Comparison of ENCODE assay signal across 17 cellular contexts in genomic region chr5:6279607-6280006, GRCh38.
DNase-seq lines count a peak whose midpoint lies in the region; FAIRE-seq lines count a peak whose summit lies in the region.
"Had no signal": no experiment of that assay in that cellular context is flagged by ENCODE, and none has a peak within 500 bp of the region (broad histone marks: within the 10 kb centered on the region; RNA-seq: fewer than 3 reads in every experiment).

No MANE protein-coding gene starts in this region.

- H3K9me3 Mint-ChIP-seq in activated CD4-positive, alpha-beta T cell treated with anti-CD3 and anti-CD28 coated beads, Interleukin-2, amount 10 ng/mL, durations not matched to agents 24 days and 14 days = no peaks in the 10 kb centered on the region

- peak overlapping the region; percentile 21 for H3K27ac Mint-ChIP-seq in activated CD4-positive, alpha-beta T cell treated with anti-CD3 and anti-CD28 coated beads, Interleukin-2, amount 10 ng/mL, durations not matched to agents 24 days and 14 days

- no peak overlapping the region for H3K4me3 Mint-ChIP-seq in activated CD4-positive, alpha-beta T cell treated with anti-CD3 and anti-CD28 coated beads, Interleukin-2, amount 10 ng/mL, durations not matched to agents 24 days and 14 days

- no peaks in the 10 kb centered on the region for H3K36me3 Mint-ChIP-seq in activated CD4-positive, alpha-beta T cell treated with anti-CD3 and anti-CD28 coated beads, Interleukin-2, amount 10 ng/mL, durations not matched to agents 24 days and 14 days (ENCODE audit: low read depth)

- peaks cover 18% of the 10 kb centered on the region for H3K4me1 Mint-ChIP-seq in activated CD4-positive, alpha-beta T cell treated with anti-CD3 and anti-CD28 coated beads, Interleukin-2, amount 10 ng/mL, durations not matched to agents 24 days and 14 days

- intact Hi-C loops in activated CD4-positive, alpha-beta T cell treated with anti-CD3 and anti-CD28 coated beads, Interleukin-2, amount 10 ng/mL, durations not matched to agents 24 days and 14 days (cut with micrococcal nuclease) = no loop called here

- no peak for DNase-seq in activated CD4-positive, alpha-beta T cell treated with anti-CD3 and anti-CD28 coated beads, Interleukin-2, amount 10 ng/mL, durations not matched to agents 24 days and 14 days
- DNase-seq in activated CD4-positive, alpha-beta T cell treated with anti-CD3 and anti-CD28 coated beads, Interleukin-2, amount 50 U/mL, for 48 hours = no peak
- peak; percentile 20 to 22 for DNase-seq in frontal cortex (ENCODE audit: low spot score in 2 of 2)
- peak; percentile 56 for DNase-seq in midbrain (lab: John Stamatoyannopoulos, UW)
- no peak for DNase-seq in urothelium cell line (ENCODE audit: low spot score)
- no peak for DNase-seq in NCI-H1930 (lab: John Stamatoyannopoulos, UW)
- DNase-seq in NCI-H2029 treated with DMSO at 0.1 percent for 48 hours (lab: John Stamatoyannopoulos, UW) = no peak
- DNase-seq in stimulated activated CD8-positive, alpha-beta memory T cell treated with anti-CD3 and anti-CD28 coated beads, Interleukin-4, amount 100 ng/mL, for 48 hours = no peak
- DNase-seq: 8988T, DND-41, GM23248, NCI-H1436, NCI-H2081, NCI-H524 treated with DMSO at 0.1 percent for 48 hours, Peyer's patch, Right ventricle myocardium superior had no signal

- peaks cover 2% of the 10 kb centered on the region for H3K27me3 Mint-ChIP-seq in activated CD4-positive, alpha-beta T cell treated with anti-CD3 and anti-CD28 coated beads, Interleukin-2, amount 10 ng/mL, durations not matched to agents 24 days and 14 days

- FAIRE-seq in frontal cortex (lab: Jason Lieb, UNC) = no peak
- FAIRE-seq in urothelium cell line (lab: Jason Lieb, UNC) = peak; percentile 44
- FAIRE-seq: G401.6 had no signal

Comparison
In these comparisons a context has a peak if more than half of its experiments do, and no peak if none do; other contexts are left out.
1. DNase-seq: peak in frontal cortex (2 of 2) and midbrain (single experiment); none in activated CD4-positive, alpha-beta T cell treated with anti-CD3 and anti-CD28 coated beads, Interleukin-2, amount 10 ng/mL, durations not matched to agents 24 days and 14 days (single experiment), activated CD4-positive, alpha-beta T cell treated with anti-CD3 and anti-CD28 coated beads, Interleukin-2, amount 50 U/mL, for 48 hours (0 of 2), urothelium cell line (single experiment), NCI-H1930 (0 of 2), NCI-H2029 treated with DMSO at 0.1 percent for 48 hours (single experiment) and stimulated activated CD8-positive, alpha-beta memory T cell treated with anti-CD3 and anti-CD28 coated beads, Interleukin-4, amount 100 ng/mL, for 48 hours (single experiment).